ENCODE assay signal across 8 cellular contexts in the genomic region with DNA sequence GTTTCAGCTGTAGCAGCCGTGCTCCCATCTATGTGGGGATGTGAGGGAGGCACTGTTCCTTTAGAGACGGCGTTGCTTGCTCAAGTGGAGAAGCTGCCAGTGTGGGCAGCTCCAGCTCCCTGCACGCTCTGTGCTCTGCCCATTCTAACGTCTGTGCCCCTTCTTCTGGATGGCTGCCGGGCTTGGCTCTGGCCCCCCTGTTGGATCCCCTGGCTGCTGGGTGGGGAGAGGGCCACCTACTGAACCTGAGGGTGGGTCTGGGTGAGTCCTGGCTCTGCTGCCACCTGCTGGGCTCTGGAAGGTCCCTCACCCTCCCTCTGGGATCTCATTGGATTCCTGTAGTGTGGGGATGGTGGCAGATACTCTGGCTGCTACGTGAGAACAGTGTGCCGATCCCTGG. TPM values are rescaled to one million over a fixed set of nuclear protein-coding genes. Genes with fewer than 3 reads are reported as not detected.
A peak's percentile ranks its signal among the peaks of the same experiment; 100 is the strongest.
DNase-seq lines count a peak whose midpoint lies in the region; ATAC-seq, FAIRE-seq and TF ChIP-seq lines count a peak whose summit lies in the region.

No MANE protein-coding gene starts in this region.

- H3K27me3 ChIP-seq in BE2C, result no peaks in the 10 kb centered on the region

- no peak overlapping the region for H3K4me3 ChIP-seq in BE2C (ENCODE audit: low read depth, low read length)

- no peaks in the 10 kb centered on the region for H3K4me1 ChIP-seq in BE2C

- no peaks in the 10 kb centered on the region for H3K9me3 ChIP-seq in BE2C

- peak; percentile 86 for TF ChIP-seq CTCF in BE2C (IDR thresholded peaks at IDR 0.05; ENCODE audit: low read depth, low read length)

- DNase-seq in BE2C, result peak; percentile 76
- DNase-seq in GM19239 (ENCODE audit: insufficient read length, low spot score), result no peak
- DNase-seq in RKO (ENCODE audit: low spot score), result peak; percentile 32
- peak in 44 of 56 donors; percentile 10 to 75 (median 52) for DNase-seq in amygdala (lab: John Stamatoyannopoulos, UW)
- DNase-seq in hepatic stellate cell (ENCODE audit: low spot score), result peak; percentile 76
- peak; percentile 45 for DNase-seq in stimulated activated CD4-positive, alpha-beta T cell treated with anti-CD3 and anti-CD28 coated beads, Interleukin-12 subunit alpha, Interleukin-12 subunit beta, amount 100 ng/mL, for 4 hours
- no peak for DNase-seq in GM19240 (ENCODE audit: insufficient read length, low spot score)

- FAIRE-seq in GM19239 (lab: Jason Lieb, UNC), result peak; percentile 68

- H3K36me3 ChIP-seq in BE2C, result no peaks in the 10 kb centered on the region

- ATAC-seq in GM18502 (IDR thresholded peaks at IDR 0.05; ENCODE audit: poor library complexity, unreplicated experiment), result no peak

RNA-seq across cellular contexts. Expression of a gene that starts 5.0 kb away (rescaled TPM):
- polyA plus RNA-seq in BE2C (2012; ENCODE audit: insufficient read depth, insufficient read length, low read depth), result 23.2 TPM

RNA-seq across cellular contexts. Expression of a gene that starts 19.2 kb away (rescaled TPM):
- polyA plus RNA-seq in BE2C (2012; ENCODE audit: insufficient read depth, insufficient read length, low read depth), result not detected

RNA-seq across cellular contexts. Expression of a gene that starts 34.3 kb away (rescaled TPM):
- polyA plus RNA-seq in BE2C (2012; ENCODE audit: insufficient read depth, insufficient read length, low read depth), result 36.7 TPM

RNA-seq across cellular contexts. Expression of a gene that starts 43.1 kb away (rescaled TPM):
- polyA plus RNA-seq in BE2C (2012; ENCODE audit: insufficient read depth, insufficient read length, low read depth), result not detected

RNA-seq across cellular contexts. Expression of a gene that starts 48.6 kb away (rescaled TPM):
- polyA plus RNA-seq in BE2C (2012; ENCODE audit: insufficient read depth, insufficient read length, low read depth), result 2.5 TPM

Comparison
In these comparisons a context has a peak if more than half of its experiments do, and no peak if none do; other contexts are left out.
1. DNase-seq: peak in BE2C (single experiment), RKO (single experiment), amygdala (44 of 56), hepatic stellate cell (single experiment) and stimulated activated CD4-positive, alpha-beta T cell treated with anti-CD3 and anti-CD28 coated beads, Interleukin-12 subunit alpha, Interleukin-12 subunit beta, amount 100 ng/mL, for 4 hours (single experiment); none in GM19239 (single experiment) and GM19240 (single experiment).